8 cellular contexts compared by ENCODE assay signal in the genomic region with DNA sequence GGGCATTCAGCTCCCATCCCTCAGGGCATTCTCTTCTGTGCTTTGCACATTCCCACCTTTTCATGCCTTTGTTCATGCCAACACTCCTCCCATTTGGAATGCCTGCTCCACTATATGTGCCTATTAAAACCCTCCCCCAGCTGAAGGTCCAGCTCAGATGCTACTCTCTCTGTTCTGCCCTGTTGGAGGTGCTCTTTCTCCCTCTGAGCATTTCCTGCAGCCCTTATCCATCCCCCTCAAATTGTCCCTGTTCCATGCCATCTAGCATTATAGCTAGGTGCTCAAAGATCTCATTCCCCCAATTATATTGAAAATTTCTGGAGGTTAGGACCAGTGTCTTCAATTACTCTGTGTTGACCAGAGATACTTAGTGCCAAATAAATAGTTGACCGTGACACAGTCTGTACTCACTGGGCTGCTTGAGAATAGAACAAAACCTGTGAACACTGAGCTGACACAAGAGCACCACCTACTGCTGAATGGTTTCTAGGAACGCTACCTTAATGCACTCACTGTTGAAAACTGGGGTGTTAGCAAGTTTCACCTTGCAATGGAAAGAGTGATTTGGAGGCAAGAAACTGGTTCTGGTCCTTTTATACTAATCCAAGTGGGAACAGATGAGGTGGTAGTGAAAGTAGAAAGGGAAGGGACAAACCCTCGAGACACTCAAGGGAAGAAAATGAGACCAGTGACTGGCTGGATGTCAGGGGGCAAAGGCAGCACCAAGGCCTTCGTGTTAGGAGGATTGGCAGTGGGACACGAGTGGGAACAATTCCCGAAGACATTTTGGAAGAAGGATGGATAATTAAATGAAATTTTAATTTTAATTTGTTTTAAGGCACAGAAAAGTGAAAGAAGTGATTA.
DNase-seq lines count a peak whose midpoint lies in the region; ATAC-seq, FAIRE-seq and TF ChIP-seq lines count a peak whose summit lies in the region.

No MANE protein-coding gene starts in this region.

- TF ChIP-seq POLR2A in H54 (IDR thresholded peaks at IDR 0.05; ENCODE audit: low read depth, low read length): no peak
- TF ChIP-seq POLR2A in sigmoid colon (IDR thresholded peaks at IDR 0.05): no peak

- BruUV-seq in Panc1 (replicated peaks; lab: Mats Ljungman, UMichigan): no TSS peak

- WGBS in sigmoid colon, 2 donors: 58 to 64% methylated on average over 6 of the region's 6 CpGs

- ATAC-seq in Panc1 (0 out of 2 replicates have a peak, but pooled peaks have one; percentile 76), foreskin keratinocyte (peak; percentile 49), GM18861 (IDR thresholded peaks at IDR 0.05; ENCODE audit: unreplicated experiment) (no peak)

- H3K27ac ChIP-seq in Panc1 (ENCODE audit: low read length) (no peak overlapping the region), foreskin keratinocyte (no peak overlapping the region), sigmoid colon (peak overlapping the region in 3 of 4 donors; percentile 71 to 85 (median 79))

- H3K27me3 ChIP-seq in Panc1 (ENCODE audit: control insufficient read depth, insufficient read depth, low read length) (peaks cover 8% of the 10 kb centered on the region), foreskin keratinocyte (peaks cover 40% of the 10 kb centered on the region), sigmoid colon (no peaks in the 10 kb centered on the region)

- H3K4me3 ChIP-seq in Panc1 (ENCODE audit: low read depth in 2 of 2, low read length in 2 of 2): no peak overlapping the region
- H3K4me3 ChIP-seq in sigmoid colon: no peak overlapping the region

- in situ Hi-C loops in Panc1 (cut with HindIII; ENCODE audit: low pct_unique_long_range_greater_than_20kb, low sequenced_read_pairs): no loop called here

- H3K36me3 ChIP-seq in Panc1 (ENCODE audit: control insufficient read depth, insufficient read depth, low read length): no peaks in the 10 kb centered on the region
- no peaks in the 10 kb centered on the region for H3K36me3 ChIP-seq in sigmoid colon

- FAIRE-seq in H54 (lab: Jason Lieb, UNC): peak; percentile 45

- DNase-seq in AG09319 (ENCODE audit: extremely low read depth, low read depth) (peak; percentile 8), H54 (ENCODE audit: insufficient read length, low spot score) (peak; percentile 34), Panc1 (ENCODE audit: low read depth, low spot score) (no peak), foreskin keratinocyte (peak; percentile 19 to 39), sigmoid colon (no peak)
- DNase-seq in stimulated activated naive CD4-positive, alpha-beta T cell treated with Interleukin-2 at 50 U/mL for 16 hours (lab: John Stamatoyannopoulos, UW): no peak
- no peak for DNase-seq in stimulated activated CD4-positive, alpha-beta T cell treated with anti-CD3 and anti-CD28 coated beads, Interleukin-12 subunit alpha, Interleukin-12 subunit beta, amount 100 ng/mL, for 4 hours

- CTCF ChIA-PET in Panc1 (lab: Charles Lee): interaction anchor here (0.6 kb wide), 2 partner anchors 248 to 249 kb away, joined by 3 to 5 read pairs; a partner anchor contains a TSS

- no peaks in the 10 kb centered on the region for H3K4me1 ChIP-seq in Panc1 (ENCODE audit: control insufficient read depth, insufficient read depth, low read length)
- H3K4me1 ChIP-seq in foreskin keratinocyte: no peaks in the 10 kb centered on the region
- peaks cover 0 to 62% (median 40%) of the 10 kb centered on the region in 4 donors for H3K4me1 ChIP-seq in sigmoid colon

- TF ChIP-seq CTCF in AG09319 (IDR thresholded peaks at IDR 0.05; ENCODE audit: low read depth, low read length): peak; percentile 70
- peak; percentile 67 for TF ChIP-seq CTCF in Panc1 (IDR thresholded peaks at IDR 0.05)
- peak; percentile 78 for TF ChIP-seq CTCF in foreskin keratinocyte (conservative IDR thresholded peaks at IDR 0.05)
- peak in 3 of 4 experiments; percentile 31 to 34 (median 33) for TF ChIP-seq CTCF in sigmoid colon (IDR thresholded peaks at IDR 0.05)

- POLR2A ChIA-PET in Panc1 (lab: Charles Lee): no interaction called here

- intact Hi-C loops in Panc1 (cut with micrococcal nuclease; ENCODE audit: unreplicated experiment): no loop called here
- intact Hi-C loops in sigmoid colon (cut with DNase I): loop anchor here (2.0 to 10.0 kb wide), 4 partner anchors 109 to 265 kb away; a partner anchor contains a TSS

- TF ChIP-seq EP300 in sigmoid colon (IDR thresholded peaks at IDR 0.05): no peak

- no peaks in the 10 kb centered on the region for H3K9me3 ChIP-seq in Panc1 (ENCODE audit: control insufficient read depth, insufficient read depth, low read depth, low read length)
- H3K9me3 ChIP-seq in sigmoid colon: no peaks in the 10 kb centered on the region

Comparison
In these comparisons a context has a peak if more than half of its experiments do, and no peak if none do; other contexts are left out.
1. DNase-seq: peak in AG09319 (single experiment), H54 (single experiment) and foreskin keratinocyte (2 of 2); none in Panc1 (single experiment), sigmoid colon (single experiment), stimulated activated naive CD4-positive, alpha-beta T cell treated with Interleukin-2 at 50 U/mL for 16 hours (single experiment) and stimulated activated CD4-positive, alpha-beta T cell treated with anti-CD3 and anti-CD28 coated beads, Interleukin-12 subunit alpha, Interleukin-12 subunit beta, amount 100 ng/mL, for 4 hours (single experiment).
2. H3K27ac ChIP-seq: peak in sigmoid colon (3 of 4); none in Panc1 (single experiment) and foreskin keratinocyte (single experiment).
3. Peak in every context shown above with its lines, with median percentiles within 50 percentile points of each other: CTCF ChIP-seq.